In the genomic region with DNA sequence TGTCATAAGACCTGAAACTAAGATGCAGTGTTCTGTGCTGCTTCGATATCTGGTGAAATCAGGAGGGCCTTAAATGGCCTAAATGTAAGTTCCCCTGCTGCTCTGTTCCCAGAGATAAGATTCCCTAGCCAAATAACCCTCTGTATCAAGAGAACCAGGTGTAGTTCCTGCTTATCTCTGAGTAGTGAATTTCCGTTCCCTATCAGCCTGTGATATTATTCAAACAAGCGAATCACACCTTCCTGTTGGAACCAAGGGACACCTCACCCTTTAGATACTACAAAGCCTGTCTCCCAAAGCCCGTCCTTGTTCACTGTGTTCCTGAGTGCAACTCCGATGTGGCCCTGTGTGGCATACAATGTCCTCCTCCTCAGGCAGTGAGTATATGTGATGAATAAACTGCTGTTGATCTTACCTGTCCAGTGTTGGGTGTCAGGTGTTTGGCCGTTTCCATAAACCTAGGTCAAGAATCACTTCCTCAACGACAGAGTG, we compare ENCODE assay signal across 1 cellular context.
A peak's percentile ranks its signal among the peaks of the same experiment; 100 is the strongest.
TF ChIP-seq lines count a peak whose summit lies in the region.

No MANE protein-coding gene starts in this region.

TF ChIP-seq in K562, 482 proteins besides CTCF, POLR2A, EP300 and RAD21 (continued from another document and continues in another):
- TF ChIP-seq, protein P1, sequence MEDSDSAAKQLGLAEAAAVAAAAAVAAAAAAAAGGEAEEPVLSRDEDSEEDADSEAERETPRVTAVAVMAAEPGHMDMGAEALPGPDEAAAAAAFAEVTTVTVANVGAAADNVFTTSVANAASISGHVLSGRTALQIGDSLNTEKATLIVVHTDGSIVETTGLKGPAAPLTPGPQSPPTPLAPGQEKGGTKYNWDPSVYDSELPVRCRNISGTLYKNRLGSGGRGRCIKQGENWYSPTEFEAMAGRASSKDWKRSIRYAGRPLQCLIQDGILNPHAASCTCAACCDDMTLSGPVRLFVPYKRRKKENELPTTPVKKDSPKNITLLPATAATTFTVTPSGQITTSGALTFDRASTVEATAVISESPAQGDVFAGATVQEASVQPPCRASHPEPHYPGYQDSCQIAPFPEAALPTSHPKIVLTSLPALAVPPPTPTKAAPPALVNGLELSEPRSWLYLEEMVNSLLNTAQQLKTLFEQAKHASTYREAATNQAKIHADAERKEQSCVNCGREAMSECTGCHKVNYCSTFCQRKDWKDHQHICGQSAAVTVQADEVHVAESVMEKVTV (CRISPR knock-in tag; IDR thresholded peaks at IDR 0.05): no peak
- TF ChIP-seq ZNF589 (CRISPR knock-in tag; IDR thresholded peaks at IDR 0.05; ENCODE audit: low read depth) (no peak), ELF4 (CRISPR knock-in tag; IDR thresholded peaks at IDR 0.05) (0 out of 2 replicates have a peak, but pooled peaks have one; percentile 51), SAFB (IDR thresholded peaks at IDR 0.05; ENCODE audit: borderline replicate concordance, low read depth, low read length) (no peak), ATF7 (IDR thresholded peaks at IDR 0.05) (peak; percentile 66), HOXB6 (CRISPR knock-in tag; IDR thresholded peaks at IDR 0.05; ENCODE audit: borderline replicate concordance) (no peak), YBX1 (IDR thresholded peaks at IDR 0.05) (no peak), SMAD1 (IDR thresholded peaks at IDR 0.05; ENCODE audit: low read depth, low read length, partially characterized antibody) (peak; percentile 55), STAG1 (CRISPR knock-in tag; IDR thresholded peaks at IDR 0.05; ENCODE audit: borderline replicate concordance) (no peak), ZNF79 (CRISPR knock-in tag; IDR thresholded peaks at IDR 0.05; ENCODE audit: low read depth) (no peak), SMAD2 (IDR thresholded peaks at IDR 0.05; ENCODE audit: low read depth, low read length) (no peak), KAT8 (IDR thresholded peaks at IDR 0.05; ENCODE audit: low read depth) (no peak), BRCA1 (IDR thresholded peaks at IDR 0.05) (no peak), BRCA1 (CRISPR knock-in tag; IDR thresholded peaks at IDR 0.05) (no peak), SIRT6 (IDR thresholded peaks at IDR 0.05; ENCODE audit: low read depth, low read length) (no peak), HLTF (IDR thresholded peaks at IDR 0.05) (peak; percentile 50; the same call in 1 of the 2 replicates), SMAD3 (CRISPR knock-in tag; conservative IDR thresholded peaks at IDR 0.05) (no peak), CSDE1 (IDR thresholded peaks at IDR 0.05) (no peak), HNRNPL (IDR thresholded peaks at IDR 0.05; ENCODE audit: low read depth, low read length) (no peak), ZBTB7A (IDR thresholded peaks at IDR 0.05; ENCODE audit: borderline replicate concordance, control insufficient read depth, low read depth, low read length) (no peak), ESRRB (CRISPR knock-in tag; IDR thresholded peaks at IDR 0.05; ENCODE audit: borderline replicate concordance) (no peak), CREB1 (IDR thresholded peaks at IDR 0.05) (peak; percentile 32; the same call in 1 of the 2 replicates), CREB1 (CRISPR knock-in tag; IDR thresholded peaks at IDR 0.05) (no peak), ZSCAN32 (CRISPR knock-in tag; IDR thresholded peaks at IDR 0.05) (no peak), ZNF764 (CRISPR knock-in tag; IDR thresholded peaks at IDR 0.05; ENCODE audit: low read depth) (no peak), GATAD2B (IDR thresholded peaks at IDR 0.05; ENCODE audit: borderline replicate concordance) (peak; percentile 85), CCNT2 (IDR thresholded peaks at IDR 0.05; ENCODE audit: borderline replicate concordance, extremely low read depth, insufficient read length, low read depth, low read length) (peak; percentile 89), MTA1 (IDR thresholded peaks at IDR 0.05; ENCODE audit: borderline replicate concordance) (peak; percentile 85; the same call in 1 of the 2 replicates), POLR2H (tag; IDR thresholded peaks at IDR 0.05; ENCODE audit: low read depth) (no peak), ZNF699 (CRISPR knock-in tag; IDR thresholded peaks at IDR 0.05; ENCODE audit: insufficient replicate concordance) (no peak), EGR1 (conservative IDR thresholded peaks at IDR 0.05) (no peak), ETV5 (CRISPR knock-in tag; IDR thresholded peaks at IDR 0.05; ENCODE audit: low read depth) (peak; percentile 54; the same call in 1 of the 2 replicates), SMARCA5 (IDR thresholded peaks at IDR 0.05) (0 out of 2 replicates have a peak, but pooled peaks have one; percentile 33), FOXJ2 (tag; IDR thresholded peaks at IDR 0.05) (0 out of 2 replicates have a peak, but pooled peaks have one; percentile 50), CC2D1A (IDR thresholded peaks at IDR 0.05) (peak; percentile 97), IRF2 (CRISPR knock-in tag; IDR thresholded peaks at IDR 0.05) (no peak), SRF (CRISPR knock-in tag; IDR thresholded peaks at IDR 0.05) (peak in 1 of 2 experiments; percentile 83; a peak in 1 of 4 replicates), ZNF766 (CRISPR knock-in tag; conservative IDR thresholded peaks at IDR 0.05) (0 out of 2 replicates have a peak, but pooled peaks have one; percentile 35), TCFL5 (CRISPR knock-in tag; conservative IDR thresholded peaks at IDR 0.05) (no peak), DMBX1 (CRISPR knock-in tag; IDR thresholded peaks at IDR 0.05; ENCODE audit: borderline replicate concordance) (peak; percentile 52), ZNF324 (CRISPR knock-in tag; IDR thresholded peaks at IDR 0.05) (no peak), MBD2 (IDR thresholded peaks at IDR 0.05; ENCODE audit: borderline replicate concordance, low read depth) (peak; percentile 60), PYGO2 (tag; IDR thresholded peaks at IDR 0.05) (peak; percentile 72; the same call in 1 of the 2 replicates), L3MBTL2 (IDR thresholded peaks at IDR 0.05) (peak; percentile 34; the same call in 1 of the 2 replicates), RBM15 (IDR thresholded peaks at IDR 0.05; ENCODE audit: insufficient read depth, low read length) (no peak), GTF2A2 (tag; IDR thresholded peaks at IDR 0.05) (no peak), MED1 (CRISPR knock-in tag; IDR thresholded peaks at IDR 0.05; ENCODE audit: borderline replicate concordance) (no peak), SMARCE1 (IDR thresholded peaks at IDR 0.05) (peak; percentile 95)
- TF ChIP-seq, protein P2, sequence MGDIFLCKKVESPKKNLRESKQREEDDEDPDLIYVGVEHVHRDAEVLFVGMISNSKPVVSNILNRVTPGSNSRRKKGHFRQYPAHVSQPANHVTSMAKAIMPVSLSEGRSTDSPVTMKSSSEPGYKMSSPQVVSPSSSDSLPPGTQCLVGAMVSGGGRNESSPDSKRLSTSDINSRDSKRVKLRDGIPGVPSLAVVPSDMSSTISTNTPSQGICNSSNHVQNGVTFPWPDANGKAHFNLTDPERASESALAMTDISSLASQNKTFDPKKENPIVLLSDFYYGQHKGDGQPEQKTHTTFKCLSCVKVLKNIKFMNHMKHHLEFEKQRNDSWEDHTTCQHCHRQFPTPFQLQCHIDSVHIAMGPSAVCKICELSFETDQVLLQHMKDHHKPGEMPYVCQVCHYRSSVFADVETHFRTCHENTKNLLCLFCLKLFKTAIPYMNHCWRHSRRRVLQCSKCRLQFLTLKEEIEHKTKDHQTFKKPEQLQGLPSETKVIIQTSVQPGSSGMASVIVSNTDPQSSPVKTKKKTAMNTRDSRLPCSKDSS (IDR thresholded peaks at IDR 0.05; ENCODE audit: low read depth, partially characterized antibody): no peak
- TF ChIP-seq, protein P3, sequence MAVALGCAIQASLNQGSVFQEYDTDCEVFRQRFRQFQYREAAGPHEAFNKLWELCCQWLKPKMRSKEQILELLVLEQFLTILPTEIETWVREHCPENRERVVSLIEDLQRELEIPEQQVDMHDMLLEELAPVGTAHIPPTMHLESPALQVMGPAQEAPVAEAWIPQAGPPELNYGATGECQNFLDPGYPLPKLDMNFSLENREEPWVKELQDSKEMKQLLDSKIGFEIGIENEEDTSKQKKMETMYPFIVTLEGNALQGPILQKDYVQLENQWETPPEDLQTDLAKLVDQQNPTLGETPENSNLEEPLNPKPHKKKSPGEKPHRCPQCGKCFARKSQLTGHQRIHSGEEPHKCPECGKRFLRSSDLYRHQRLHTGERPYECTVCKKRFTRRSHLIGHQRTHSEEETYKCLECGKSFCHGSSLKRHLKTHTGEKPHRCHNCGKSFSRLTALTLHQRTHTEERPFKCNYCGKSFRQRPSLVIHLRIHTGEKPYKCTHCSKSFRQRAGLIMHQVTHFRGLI (CRISPR knock-in tag; IDR thresholded peaks at IDR 0.05): peak; percentile 41; the same call in 1 of the 2 replicates
- TF ChIP-seq, protein P4, sequence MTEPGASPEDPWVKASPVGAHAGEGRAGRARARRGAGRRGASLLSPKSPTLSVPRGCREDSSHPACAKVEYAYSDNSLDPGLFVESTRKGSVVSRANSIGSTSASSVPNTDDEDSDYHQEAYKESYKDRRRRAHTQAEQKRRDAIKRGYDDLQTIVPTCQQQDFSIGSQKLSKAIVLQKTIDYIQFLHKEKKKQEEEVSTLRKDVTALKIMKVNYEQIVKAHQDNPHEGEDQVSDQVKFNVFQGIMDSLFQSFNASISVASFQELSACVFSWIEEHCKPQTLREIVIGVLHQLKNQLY (CRISPR knock-in tag; conservative IDR thresholded peaks at IDR 0.05): no peak
- TF ChIP-seq, protein P5, sequence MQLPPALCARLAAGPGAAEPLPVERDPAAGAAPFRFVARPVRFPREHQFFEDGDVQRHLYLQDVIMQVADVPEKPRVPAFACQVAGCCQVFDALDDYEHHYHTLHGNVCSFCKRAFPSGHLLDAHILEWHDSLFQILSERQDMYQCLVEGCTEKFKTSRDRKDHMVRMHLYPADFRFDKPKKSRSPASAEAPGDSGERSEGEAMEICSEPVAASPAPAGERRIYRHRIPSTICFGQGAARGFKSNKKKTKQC (CRISPR knock-in tag; IDR thresholded peaks at IDR 0.05): no peak
- TF ChIP-seq, protein P6, sequence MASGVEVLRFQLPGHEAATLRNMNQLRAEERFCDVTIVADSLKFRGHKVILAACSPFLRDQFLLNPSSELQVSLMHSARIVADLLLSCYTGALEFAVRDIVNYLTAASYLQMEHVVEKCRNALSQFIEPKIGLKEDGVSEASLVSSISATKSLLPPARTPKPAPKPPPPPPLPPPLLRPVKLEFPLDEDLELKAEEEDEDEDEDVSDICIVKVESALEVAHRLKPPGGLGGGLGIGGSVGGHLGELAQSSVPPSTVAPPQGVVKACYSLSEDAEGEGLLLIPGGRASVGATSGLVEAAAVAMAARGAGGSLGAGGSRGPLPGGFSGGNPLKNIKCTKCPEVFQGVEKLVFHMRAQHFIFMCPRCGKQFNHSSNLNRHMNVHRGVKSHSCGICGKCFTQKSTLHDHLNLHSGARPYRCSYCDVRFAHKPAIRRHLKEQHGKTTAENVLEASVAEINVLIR (CRISPR knock-in tag; IDR thresholded peaks at IDR 0.05): no peak
- TF ChIP-seq, protein P7, sequence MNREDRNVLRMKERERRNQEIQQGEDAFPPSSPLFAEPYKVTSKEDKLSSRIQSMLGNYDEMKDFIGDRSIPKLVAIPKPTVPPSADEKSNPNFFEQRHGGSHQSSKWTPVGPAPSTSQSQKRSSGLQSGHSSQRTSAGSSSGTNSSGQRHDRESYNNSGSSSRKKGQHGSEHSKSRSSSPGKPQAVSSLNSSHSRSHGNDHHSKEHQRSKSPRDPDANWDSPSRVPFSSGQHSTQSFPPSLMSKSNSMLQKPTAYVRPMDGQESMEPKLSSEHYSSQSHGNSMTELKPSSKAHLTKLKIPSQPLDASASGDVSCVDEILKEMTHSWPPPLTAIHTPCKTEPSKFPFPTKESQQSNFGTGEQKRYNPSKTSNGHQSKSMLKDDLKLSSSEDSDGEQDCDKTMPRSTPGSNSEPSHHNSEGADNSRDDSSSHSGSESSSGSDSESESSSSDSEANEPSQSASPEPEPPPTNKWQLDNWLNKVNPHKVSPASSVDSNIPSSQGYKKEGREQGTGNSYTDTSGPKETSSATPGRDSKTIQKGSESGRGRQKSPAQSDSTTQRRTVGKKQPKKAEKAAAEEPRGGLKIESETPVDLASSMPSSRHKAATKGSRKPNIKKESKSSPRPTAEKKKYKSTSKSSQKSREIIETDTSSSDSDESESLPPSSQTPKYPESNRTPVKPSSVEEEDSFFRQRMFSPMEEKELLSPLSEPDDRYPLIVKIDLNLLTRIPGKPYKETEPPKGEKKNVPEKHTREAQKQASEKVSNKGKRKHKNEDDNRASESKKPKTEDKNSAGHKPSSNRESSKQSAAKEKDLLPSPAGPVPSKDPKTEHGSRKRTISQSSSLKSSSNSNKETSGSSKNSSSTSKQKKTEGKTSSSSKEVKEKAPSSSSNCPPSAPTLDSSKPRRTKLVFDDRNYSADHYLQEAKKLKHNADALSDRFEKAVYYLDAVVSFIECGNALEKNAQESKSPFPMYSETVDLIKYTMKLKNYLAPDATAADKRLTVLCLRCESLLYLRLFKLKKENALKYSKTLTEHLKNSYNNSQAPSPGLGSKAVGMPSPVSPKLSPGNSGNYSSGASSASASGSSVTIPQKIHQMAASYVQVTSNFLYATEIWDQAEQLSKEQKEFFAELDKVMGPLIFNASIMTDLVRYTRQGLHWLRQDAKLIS (CRISPR knock-in tag; IDR thresholded peaks at IDR 0.05): no peak
- TF ChIP-seq, protein P8, sequence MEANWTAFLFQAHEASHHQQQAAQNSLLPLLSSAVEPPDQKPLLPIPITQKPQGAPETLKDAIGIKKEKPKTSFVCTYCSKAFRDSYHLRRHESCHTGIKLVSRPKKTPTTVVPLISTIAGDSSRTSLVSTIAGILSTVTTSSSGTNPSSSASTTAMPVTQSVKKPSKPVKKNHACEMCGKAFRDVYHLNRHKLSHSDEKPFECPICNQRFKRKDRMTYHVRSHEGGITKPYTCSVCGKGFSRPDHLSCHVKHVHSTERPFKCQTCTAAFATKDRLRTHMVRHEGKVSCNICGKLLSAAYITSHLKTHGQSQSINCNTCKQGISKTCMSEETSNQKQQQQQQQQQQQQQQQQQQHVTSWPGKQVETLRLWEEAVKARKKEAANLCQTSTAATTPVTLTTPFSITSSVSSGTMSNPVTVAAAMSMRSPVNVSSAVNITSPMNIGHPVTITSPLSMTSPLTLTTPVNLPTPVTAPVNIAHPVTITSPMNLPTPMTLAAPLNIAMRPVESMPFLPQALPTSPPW (CRISPR knock-in tag; IDR thresholded peaks at IDR 0.05): 0 out of 2 replicates have a peak, but pooled peaks have one; percentile 23
- TF ChIP-seq, protein P9, sequence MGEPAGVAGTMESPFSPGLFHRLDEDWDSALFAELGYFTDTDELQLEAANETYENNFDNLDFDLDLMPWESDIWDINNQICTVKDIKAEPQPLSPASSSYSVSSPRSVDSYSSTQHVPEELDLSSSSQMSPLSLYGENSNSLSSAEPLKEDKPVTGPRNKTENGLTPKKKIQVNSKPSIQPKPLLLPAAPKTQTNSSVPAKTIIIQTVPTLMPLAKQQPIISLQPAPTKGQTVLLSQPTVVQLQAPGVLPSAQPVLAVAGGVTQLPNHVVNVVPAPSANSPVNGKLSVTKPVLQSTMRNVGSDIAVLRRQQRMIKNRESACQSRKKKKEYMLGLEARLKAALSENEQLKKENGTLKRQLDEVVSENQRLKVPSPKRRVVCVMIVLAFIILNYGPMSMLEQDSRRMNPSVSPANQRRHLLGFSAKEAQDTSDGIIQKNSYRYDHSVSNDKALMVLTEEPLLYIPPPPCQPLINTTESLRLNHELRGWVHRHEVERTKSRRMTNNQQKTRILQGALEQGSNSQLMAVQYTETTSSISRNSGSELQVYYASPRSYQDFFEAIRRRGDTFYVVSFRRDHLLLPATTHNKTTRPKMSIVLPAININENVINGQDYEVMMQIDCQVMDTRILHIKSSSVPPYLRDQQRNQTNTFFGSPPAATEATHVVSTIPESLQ (CRISPR knock-in tag; IDR thresholded peaks at IDR 0.05): no peak
